In the genomic region with DNA sequence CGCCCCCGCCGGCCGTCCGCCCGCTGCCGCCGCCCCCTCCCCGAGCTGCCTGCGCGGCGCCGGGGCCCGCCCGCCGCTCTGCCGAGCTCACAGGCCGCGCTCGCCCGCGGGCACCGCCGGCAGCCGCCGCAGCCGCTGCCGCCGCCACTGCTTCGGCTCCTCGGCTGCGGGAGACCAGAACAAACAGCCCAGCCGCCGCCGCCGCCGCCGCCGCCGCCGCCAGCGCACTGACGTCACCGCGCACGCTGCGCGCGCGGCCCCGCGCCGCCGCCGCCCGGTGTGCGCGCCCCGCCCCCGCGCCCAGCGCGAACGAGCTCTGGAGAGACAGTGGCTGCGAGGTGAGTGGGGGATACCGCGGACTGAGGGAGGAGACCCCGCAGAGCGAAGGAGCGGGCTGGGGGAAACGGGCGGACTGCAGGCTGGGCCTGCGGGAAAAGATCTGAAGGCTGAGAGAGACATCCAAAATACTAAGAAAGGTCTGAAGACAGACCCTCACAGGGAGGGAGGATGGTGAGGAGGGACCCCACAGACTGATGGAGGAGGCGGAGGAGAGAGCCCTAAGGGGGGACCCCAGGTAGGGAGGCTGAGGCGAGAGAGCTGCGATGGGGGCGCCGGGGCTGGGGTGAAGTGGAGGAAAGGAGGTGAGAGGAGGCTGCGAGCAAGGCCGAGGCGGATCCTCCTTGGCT, we compare ENCODE assay signal across 1 cellular context.
A peak's percentile ranks its signal among the peaks of the same experiment; 100 is the strongest.
TF ChIP-seq lines count a peak whose summit lies in the region.

A gene (minus strand): TSS at position 229 of the 686 bp plus-strand sequence. CDS start 59,440 bp downstream, outside the sequence.

TF ChIP-seq in H1, 55 proteins besides CTCF, POLR2A, EP300 and RAD21:
- TF ChIP-seq, protein P1, sequence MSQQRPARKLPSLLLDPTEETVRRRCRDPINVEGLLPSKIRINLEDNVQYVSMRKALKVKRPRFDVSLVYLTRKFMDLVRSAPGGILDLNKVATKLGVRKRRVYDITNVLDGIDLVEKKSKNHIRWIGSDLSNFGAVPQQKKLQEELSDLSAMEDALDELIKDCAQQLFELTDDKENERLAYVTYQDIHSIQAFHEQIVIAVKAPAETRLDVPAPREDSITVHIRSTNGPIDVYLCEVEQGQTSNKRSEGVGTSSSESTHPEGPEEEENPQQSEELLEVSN (IDR thresholded peaks at IDR 0.05) = no peak
- TF ChIP-seq CREB1 (IDR thresholded peaks at IDR 0.05) (no peak; the same call in 1 of the 2 replicates), SRF (IDR thresholded peaks at IDR 0.05; ENCODE audit: low read depth, low read length) (no peak), CEBPB (IDR thresholded peaks at IDR 0.05; ENCODE audit: low read depth, low read length) (no peak), PHF8 (conservative IDR thresholded peaks at IDR 0.05; ENCODE audit: low read depth, low read length) (no peak; the same call in 1 of the 2 replicates), ASH2L (IDR thresholded peaks at IDR 0.05; ENCODE audit: low read length) (peak; percentile 29), YY1 (IDR thresholded peaks at IDR 0.05; ENCODE audit: low read depth, low read length) (no peak), SIN3A (conservative IDR thresholded peaks at IDR 0.05 in 1 of 2, IDR thresholded peaks at IDR 0.05 in 1 of 2; ENCODE audit: low read depth in 1 of 2, low read length in 2 of 2) (no peak), BCL11A (IDR thresholded peaks at IDR 0.05; ENCODE audit: low read depth in 2 of 2, low read length in 2 of 2) (no peak), NANOG (IDR thresholded peaks at IDR 0.05; ENCODE audit: insufficient read depth, low read depth, low read length, poor library complexity, severe bottlenecking) (no peak), RFX5 (IDR thresholded peaks at IDR 0.05; ENCODE audit: borderline replicate concordance, low read depth, low read length) (no peak), POU5F1 (IDR thresholded peaks at IDR 0.05; ENCODE audit: low read depth, low read length) (no peak), SIRT6 (IDR thresholded peaks at IDR 0.05; ENCODE audit: low read length) (no peak), JUND (IDR thresholded peaks at IDR 0.05; ENCODE audit: low read length) (no peak), RXRA (IDR thresholded peaks at IDR 0.05; ENCODE audit: insufficient read depth, low read depth, low read length) (no peak), CHD2 (IDR thresholded peaks at IDR 0.05; ENCODE audit: low read length) (no peak), EZH2 (IDR thresholded peaks at IDR 0.05; ENCODE audit: low read depth, low read length, severe bottlenecking) (no peak), RBBP5 (IDR thresholded peaks at IDR 0.05; ENCODE audit: borderline replicate concordance, low read depth, low read length) (no peak), CBX8 (IDR thresholded peaks at IDR 0.05; ENCODE audit: borderline replicate concordance, low read depth, low read length) (no peak), EGR1 (IDR thresholded peaks at IDR 0.05; ENCODE audit: borderline replicate concordance, low read depth, low read length) (peak; percentile 82), JUN (IDR thresholded peaks at IDR 0.05; ENCODE audit: low read depth, low read length) (no peak), NRF1 (IDR thresholded peaks at IDR 0.05; ENCODE audit: low read depth, low read length) (no peak), HDAC2 (IDR thresholded peaks at IDR 0.05; ENCODE audit: borderline replicate concordance in 1 of 2, low read depth in 2 of 2, low read length in 2 of 2) (no peak), KDM4A (IDR thresholded peaks at IDR 0.05; ENCODE audit: low read depth, low read length, severe bottlenecking) (peak; percentile 41), FOSL1 (IDR thresholded peaks at IDR 0.05; ENCODE audit: insufficient read depth, low read depth, low read length) (no peak), SAP30 (IDR thresholded peaks at IDR 0.05; ENCODE audit: insufficient read depth, insufficient replicate concordance, low read length) (no peak), MAFK (IDR thresholded peaks at IDR 0.05; ENCODE audit: low read depth, low read length) (no peak), TBP (IDR thresholded peaks at IDR 0.05; ENCODE audit: low read depth, low read length) (peak; percentile 42; the same call in 1 of the 2 replicates), HDAC6 (IDR thresholded peaks at IDR 0.05; ENCODE audit: low read depth, low read length) (no peak), TCF12 (IDR thresholded peaks at IDR 0.05; ENCODE audit: low read depth, low read length) (no peak), SP1 (IDR thresholded peaks at IDR 0.05; ENCODE audit: low read depth, low read length) (no peak), GABPA (IDR thresholded peaks at IDR 0.05; ENCODE audit: borderline replicate concordance, insufficient read depth, low read length) (no peak), BRCA1 (IDR thresholded peaks at IDR 0.05; ENCODE audit: low read depth, low read length) (no peak), BACH1 (IDR thresholded peaks at IDR 0.05; ENCODE audit: low read length) (no peak), POLR2AphosphoS5 (IDR thresholded peaks at IDR 0.05; ENCODE audit: low read depth, low read length) (no peak; the same call in 1 of the 2 replicates), TAF7 (optimal IDR thresholded peaks at IDR 0.05; ENCODE audit: borderline replicate concordance, low read depth, low read length) (peak; percentile 33), SP2 (IDR thresholded peaks at IDR 0.05; ENCODE audit: low read length) (no peak), SUZ12 (IDR thresholded peaks at IDR 0.05; ENCODE audit: low read length) (no peak), RNF2 (IDR thresholded peaks at IDR 0.05; ENCODE audit: borderline replicate concordance, low read depth, low read length, missing control alignments, poor library complexity, severe bottlenecking) (no peak), TAF1 (IDR thresholded peaks at IDR 0.05; ENCODE audit: low read depth, low read length) (peak; percentile 65; the same call in 1 of the 2 replicates), TEAD4 (IDR thresholded peaks at IDR 0.05; ENCODE audit: low read depth, low read length) (no peak), CBX5 (IDR thresholded peaks at IDR 0.05; ENCODE audit: low read depth, low read length) (no peak), CHD1 (IDR thresholded peaks at IDR 0.05; ENCODE audit: low read depth, low read length) (no peak), KDM1A (IDR thresholded peaks at IDR 0.05; ENCODE audit: borderline replicate concordance, low read length) (no peak), CTBP2 (IDR thresholded peaks at IDR 0.05; ENCODE audit: borderline replicate concordance, insufficient read depth, insufficient read length, low read length) (no peak), SP4 (IDR thresholded peaks at IDR 0.05; ENCODE audit: low read length) (no peak), ZNF274 (IDR thresholded peaks at IDR 0.05; ENCODE audit: borderline replicate concordance, extremely low read depth, low read length) (no peak)
- TF ChIP-seq, protein P2, sequence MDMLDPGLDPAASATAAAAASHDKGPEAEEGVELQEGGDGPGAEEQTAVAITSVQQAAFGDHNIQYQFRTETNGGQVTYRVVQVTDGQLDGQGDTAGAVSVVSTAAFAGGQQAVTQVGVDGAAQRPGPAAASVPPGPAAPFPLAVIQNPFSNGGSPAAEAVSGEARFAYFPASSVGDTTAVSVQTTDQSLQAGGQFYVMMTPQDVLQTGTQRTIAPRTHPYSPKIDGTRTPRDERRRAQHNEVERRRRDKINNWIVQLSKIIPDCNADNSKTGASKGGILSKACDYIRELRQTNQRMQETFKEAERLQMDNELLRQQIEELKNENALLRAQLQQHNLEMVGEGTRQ (IDR thresholded peaks at IDR 0.05; ENCODE audit: low read length) = no peak
- TF ChIP-seq, protein P3, sequence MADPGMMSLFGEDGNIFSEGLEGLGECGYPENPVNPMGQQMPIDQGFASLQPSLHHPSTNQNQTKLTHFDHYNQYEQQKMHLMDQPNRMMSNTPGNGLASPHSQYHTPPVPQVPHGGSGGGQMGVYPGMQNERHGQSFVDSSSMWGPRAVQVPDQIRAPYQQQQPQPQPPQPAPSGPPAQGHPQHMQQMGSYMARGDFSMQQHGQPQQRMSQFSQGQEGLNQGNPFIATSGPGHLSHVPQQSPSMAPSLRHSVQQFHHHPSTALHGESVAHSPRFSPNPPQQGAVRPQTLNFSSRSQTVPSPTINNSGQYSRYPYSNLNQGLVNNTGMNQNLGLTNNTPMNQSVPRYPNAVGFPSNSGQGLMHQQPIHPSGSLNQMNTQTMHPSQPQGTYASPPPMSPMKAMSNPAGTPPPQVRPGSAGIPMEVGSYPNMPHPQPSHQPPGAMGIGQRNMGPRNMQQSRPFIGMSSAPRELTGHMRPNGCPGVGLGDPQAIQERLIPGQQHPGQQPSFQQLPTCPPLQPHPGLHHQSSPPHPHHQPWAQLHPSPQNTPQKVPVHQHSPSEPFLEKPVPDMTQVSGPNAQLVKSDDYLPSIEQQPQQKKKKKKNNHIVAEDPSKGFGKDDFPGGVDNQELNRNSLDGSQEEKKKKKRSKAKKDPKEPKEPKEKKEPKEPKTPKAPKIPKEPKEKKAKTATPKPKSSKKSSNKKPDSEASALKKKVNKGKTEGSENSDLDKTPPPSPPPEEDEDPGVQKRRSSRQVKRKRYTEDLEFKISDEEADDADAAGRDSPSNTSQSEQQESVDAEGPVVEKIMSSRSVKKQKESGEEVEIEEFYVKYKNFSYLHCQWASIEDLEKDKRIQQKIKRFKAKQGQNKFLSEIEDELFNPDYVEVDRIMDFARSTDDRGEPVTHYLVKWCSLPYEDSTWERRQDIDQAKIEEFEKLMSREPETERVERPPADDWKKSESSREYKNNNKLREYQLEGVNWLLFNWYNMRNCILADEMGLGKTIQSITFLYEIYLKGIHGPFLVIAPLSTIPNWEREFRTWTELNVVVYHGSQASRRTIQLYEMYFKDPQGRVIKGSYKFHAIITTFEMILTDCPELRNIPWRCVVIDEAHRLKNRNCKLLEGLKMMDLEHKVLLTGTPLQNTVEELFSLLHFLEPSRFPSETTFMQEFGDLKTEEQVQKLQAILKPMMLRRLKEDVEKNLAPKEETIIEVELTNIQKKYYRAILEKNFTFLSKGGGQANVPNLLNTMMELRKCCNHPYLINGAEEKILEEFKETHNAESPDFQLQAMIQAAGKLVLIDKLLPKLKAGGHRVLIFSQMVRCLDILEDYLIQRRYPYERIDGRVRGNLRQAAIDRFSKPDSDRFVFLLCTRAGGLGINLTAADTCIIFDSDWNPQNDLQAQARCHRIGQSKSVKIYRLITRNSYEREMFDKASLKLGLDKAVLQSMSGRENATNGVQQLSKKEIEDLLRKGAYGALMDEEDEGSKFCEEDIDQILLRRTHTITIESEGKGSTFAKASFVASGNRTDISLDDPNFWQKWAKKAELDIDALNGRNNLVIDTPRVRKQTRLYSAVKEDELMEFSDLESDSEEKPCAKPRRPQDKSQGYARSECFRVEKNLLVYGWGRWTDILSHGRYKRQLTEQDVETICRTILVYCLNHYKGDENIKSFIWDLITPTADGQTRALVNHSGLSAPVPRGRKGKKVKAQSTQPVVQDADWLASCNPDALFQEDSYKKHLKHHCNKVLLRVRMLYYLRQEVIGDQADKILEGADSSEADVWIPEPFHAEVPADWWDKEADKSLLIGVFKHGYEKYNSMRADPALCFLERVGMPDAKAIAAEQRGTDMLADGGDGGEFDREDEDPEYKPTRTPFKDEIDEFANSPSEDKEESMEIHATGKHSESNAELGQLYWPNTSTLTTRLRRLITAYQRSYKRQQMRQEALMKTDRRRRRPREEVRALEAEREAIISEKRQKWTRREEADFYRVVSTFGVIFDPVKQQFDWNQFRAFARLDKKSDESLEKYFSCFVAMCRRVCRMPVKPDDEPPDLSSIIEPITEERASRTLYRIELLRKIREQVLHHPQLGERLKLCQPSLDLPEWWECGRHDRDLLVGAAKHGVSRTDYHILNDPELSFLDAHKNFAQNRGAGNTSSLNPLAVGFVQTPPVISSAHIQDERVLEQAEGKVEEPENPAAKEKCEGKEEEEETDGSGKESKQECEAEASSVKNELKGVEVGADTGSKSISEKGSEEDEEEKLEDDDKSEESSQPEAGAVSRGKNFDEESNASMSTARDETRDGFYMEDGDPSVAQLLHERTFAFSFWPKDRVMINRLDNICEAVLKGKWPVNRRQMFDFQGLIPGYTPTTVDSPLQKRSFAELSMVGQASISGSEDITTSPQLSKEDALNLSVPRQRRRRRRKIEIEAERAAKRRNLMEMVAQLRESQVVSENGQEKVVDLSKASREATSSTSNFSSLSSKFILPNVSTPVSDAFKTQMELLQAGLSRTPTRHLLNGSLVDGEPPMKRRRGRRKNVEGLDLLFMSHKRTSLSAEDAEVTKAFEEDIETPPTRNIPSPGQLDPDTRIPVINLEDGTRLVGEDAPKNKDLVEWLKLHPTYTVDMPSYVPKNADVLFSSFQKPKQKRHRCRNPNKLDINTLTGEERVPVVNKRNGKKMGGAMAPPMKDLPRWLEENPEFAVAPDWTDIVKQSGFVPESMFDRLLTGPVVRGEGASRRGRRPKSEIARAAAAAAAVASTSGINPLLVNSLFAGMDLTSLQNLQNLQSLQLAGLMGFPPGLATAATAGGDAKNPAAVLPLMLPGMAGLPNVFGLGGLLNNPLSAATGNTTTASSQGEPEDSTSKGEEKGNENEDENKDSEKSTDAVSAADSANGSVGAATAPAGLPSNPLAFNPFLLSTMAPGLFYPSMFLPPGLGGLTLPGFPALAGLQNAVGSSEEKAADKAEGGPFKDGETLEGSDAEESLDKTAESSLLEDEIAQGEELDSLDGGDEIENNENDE (IDR thresholded peaks at IDR 0.05; ENCODE audit: insufficient replicate concordance, low read length) = no peak
- TF ChIP-seq, protein P4, sequence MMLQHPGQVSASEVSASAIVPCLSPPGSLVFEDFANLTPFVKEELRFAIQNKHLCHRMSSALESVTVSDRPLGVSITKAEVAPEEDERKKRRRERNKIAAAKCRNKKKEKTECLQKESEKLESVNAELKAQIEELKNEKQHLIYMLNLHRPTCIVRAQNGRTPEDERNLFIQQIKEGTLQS (IDR thresholded peaks at IDR 0.05; ENCODE audit: insufficient read depth, low read depth, low read length) = no peak
- TF ChIP-seq, protein P5, sequence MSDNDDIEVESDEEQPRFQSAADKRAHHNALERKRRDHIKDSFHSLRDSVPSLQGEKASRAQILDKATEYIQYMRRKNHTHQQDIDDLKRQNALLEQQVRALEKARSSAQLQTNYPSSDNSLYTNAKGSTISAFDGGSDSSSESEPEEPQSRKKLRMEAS (IDR thresholded peaks at IDR 0.05) = no peak
- TF ChIP-seq, protein P6, sequence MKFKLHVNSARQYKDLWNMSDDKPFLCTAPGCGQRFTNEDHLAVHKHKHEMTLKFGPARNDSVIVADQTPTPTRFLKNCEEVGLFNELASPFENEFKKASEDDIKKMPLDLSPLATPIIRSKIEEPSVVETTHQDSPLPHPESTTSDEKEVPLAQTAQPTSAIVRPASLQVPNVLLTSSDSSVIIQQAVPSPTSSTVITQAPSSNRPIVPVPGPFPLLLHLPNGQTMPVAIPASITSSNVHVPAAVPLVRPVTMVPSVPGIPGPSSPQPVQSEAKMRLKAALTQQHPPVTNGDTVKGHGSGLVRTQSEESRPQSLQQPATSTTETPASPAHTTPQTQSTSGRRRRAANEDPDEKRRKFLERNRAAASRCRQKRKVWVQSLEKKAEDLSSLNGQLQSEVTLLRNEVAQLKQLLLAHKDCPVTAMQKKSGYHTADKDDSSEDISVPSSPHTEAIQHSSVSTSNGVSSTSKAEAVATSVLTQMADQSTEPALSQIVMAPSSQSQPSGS (IDR thresholded peaks at IDR 0.05; ENCODE audit: low read length) = no peak
